Comparison of ENCODE assay signal across 19 cellular contexts in genomic region chr3:72665103-72665502, GRCh38.
DNase-seq lines count a peak whose midpoint lies in the region; ATAC-seq, FAIRE-seq and TF ChIP-seq lines count a peak whose summit lies in the region.
"Had no signal": no experiment of that assay in that cellular context is flagged by ENCODE, and none has a peak within 500 bp of the region (broad histone marks: within the 10 kb centered on the region; RNA-seq: fewer than 3 reads in every experiment).

No MANE protein-coding gene starts in this region.

- no peak for TF ChIP-seq EP300 in K562 (IDR thresholded peaks at IDR 0.05; ENCODE audit: low read length)

- DNase-seq in NCI-H82 (lab: John Stamatoyannopoulos, UW) (peak; percentile 31), NCI-H82 treated with DMSO at 0.1 percent for 48 hours (lab: John Stamatoyannopoulos, UW; ENCODE audit: unreplicated experiment) (no peak), K562 (ENCODE audit: extremely low read depth in 1 of 4, low spot score in 3 of 4) (no peak), neuronal stem cell (ENCODE audit: low spot score) (no peak), SHP77 treated with DMSO at 0.1 percent for 48 hours (lab: John Stamatoyannopoulos, UW) (no peak)
- DNase-seq in activated T-cell treated with anti-CD3 and anti-CD28 coated beads, Interleukin-2, amount 50 U/mL, for 24 hours: no peak
- DNase-seq: ACHN; Calu3; CD4-positive, alpha-beta T cell; DMS153; DMS79 treated with DMSO at 0.1 percent for 48 hours; EL; H7 had no signal

- TF ChIP-seq POLR2A in K562 (conservative IDR thresholded peaks at IDR 0.05): no peak

- no peaks in the 10 kb centered on the region for H4K20me1 ChIP-seq in K562 (replicated peaks; ENCODE audit: control insufficient read depth, insufficient read depth, low read length)

- H3K27me3 Mint-ChIP-seq in activated T-cell treated with anti-CD3 and anti-CD28 coated beads, Interleukin-2, amount 50 U/mL, for 24 hours: no peaks in the 10 kb centered on the region
- H3K27me3 Mint-ChIP-seq: CD4-positive, alpha-beta T cell had no signal

- no peaks in the 10 kb centered on the region for H3K79me2 ChIP-seq in K562 (ENCODE audit: control insufficient read depth, insufficient read depth, low read length)

- no peak overlapping the region for H3K4me3 ChIP-seq in K562
- no peak overlapping the region for H3K4me3 ChIP-seq in neuronal stem cell (ENCODE audit: low read length in 2 of 2)
- H3K4me3 ChIP-seq: GM23338 had no signal

- H2BK120ac ChIP-seq in neuronal stem cell (ENCODE audit: low read depth, low read length): no peak overlapping the region

- H2AFZ ChIP-seq in K562 (ENCODE audit: low read depth, low read length): no peak overlapping the region
- no peak overlapping the region for H2AFZ ChIP-seq in neuronal stem cell (ENCODE audit: low read length)

- FAIRE-seq in K562 (lab: Jason Lieb, UNC): no peak
- FAIRE-seq: G401.6, GM12891 had no signal

- no peak overlapping the region for H3K4ac ChIP-seq in neuronal stem cell (ENCODE audit: low read length)

- no peak for TF ChIP-seq CTCF in K562 (IDR thresholded peaks at IDR 0.05 in 2 of 3, conservative IDR thresholded peaks at IDR 0.05 in 1 of 3; ENCODE audit: insufficient read depth in 2 of 3, low read depth in 1 of 3, low read length in 3 of 3)

- ATAC-seq in K562: no peak
- no peak for ATAC-seq in GM21515 (IDR thresholded peaks at IDR 0.05; ENCODE audit: unreplicated experiment)

- CTCF ChIA-PET in K562 (lab: Yijun Ruan, JAX; ENCODE audit: low intra/inter-chr PET ratio): no interaction called here

- H4K8ac ChIP-seq in neuronal stem cell (ENCODE audit: low read depth, low read length): no peak overlapping the region

- H3K9me3 ChIP-seq in K562 (replicated peaks; ENCODE audit: control insufficient read depth, insufficient read depth, low read depth, low read length) (no peaks in the 10 kb centered on the region), neuronal stem cell (replicated peaks in 1 of 2; ENCODE audit: control insufficient read depth in 2 of 2, insufficient read depth in 1 of 2, low read depth in 1 of 2, low read length in 2 of 2) (no peaks in the 10 kb centered on the region)

- intact Hi-C loops in K562 (cut with micrococcal nuclease): no loop called here

- H2BK5ac ChIP-seq in neuronal stem cell (ENCODE audit: low read length): peak overlapping the region; percentile 11

- no peak overlapping the region for H3K14ac ChIP-seq in neuronal stem cell (ENCODE audit: low read length)

- POLR2A ChIA-PET in K562 (lab: Yijun Ruan, JAX): interaction anchor here (0.8 kb wide), 1 partner anchor 10 kb away, joined by 3 read pairs; no protein-coding TSS in a partner anchor

- no peak overlapping the region for H2BK15ac ChIP-seq in neuronal stem cell (ENCODE audit: low read length)

- no peaks in the 10 kb centered on the region for H3K9me1 ChIP-seq in K562 (ENCODE audit: control insufficient read depth, insufficient read depth, low read length)

- in situ Hi-C loops in K562 (cut with MboI): loop anchor here (5.0 kb wide), 1 partner anchor 157 kb away; no protein-coding TSS in a partner anchor

- no peaks in the 10 kb centered on the region for H3K9me3 Mint-ChIP-seq in activated T-cell treated with anti-CD3 and anti-CD28 coated beads, Interleukin-2, amount 50 U/mL, for 24 hours
- H3K9me3 Mint-ChIP-seq: CD4-positive, alpha-beta T cell had no signal

- H3K36me3 Mint-ChIP-seq in activated T-cell treated with anti-CD3 and anti-CD28 coated beads, Interleukin-2, amount 50 U/mL, for 24 hours (ENCODE audit: low read depth): no peaks in the 10 kb centered on the region

- no peak overlapping the region for H3K4me2 ChIP-seq in K562 (ENCODE audit: insufficient read depth, low read length)
- no peak overlapping the region for H3K4me2 ChIP-seq in neuronal stem cell (ENCODE audit: insufficient read depth, low read length, poor library complexity, severe bottlenecking)
- H3K4me2 ChIP-seq: GM23338 had no signal

- H3K4me3 Mint-ChIP-seq in activated T-cell treated with anti-CD3 and anti-CD28 coated beads, Interleukin-2, amount 50 U/mL, for 24 hours: no peak overlapping the region
- H3K4me3 Mint-ChIP-seq: B cell; CD4-positive, alpha-beta T cell; GM23338 had no signal

- WGBS in K562 (ENCODE audit: insufficient coverage, low coverage, missing lambda C conversion rate): 57% methylated on average over 2 of the region's 4 CpGs
- no CpG with 5 or more reads among the region's 4 CpGs for WGBS in neuronal stem cell (ENCODE audit: extremely low coverage in 2 of 2, insufficient read length in 2 of 2, insufficient replicate concordance in 1 of 2), 2 donors

- no peak overlapping the region for H2AK5ac ChIP-seq in neuronal stem cell (ENCODE audit: low read depth, low read length)

- no peak overlapping the region for H4K91ac ChIP-seq in neuronal stem cell (ENCODE audit: low read depth, low read length, poor library complexity)

- H3K4me1 Mint-ChIP-seq in activated T-cell treated with anti-CD3 and anti-CD28 coated beads, Interleukin-2, amount 50 U/mL, for 24 hours (ENCODE audit: low read depth): peaks cover 4% of the 10 kb centered on the region
- H3K4me1 Mint-ChIP-seq: B cell had no signal

- H2BK12ac ChIP-seq in neuronal stem cell (ENCODE audit: low read length): no peak overlapping the region

- H3K27me3 ChIP-seq in K562 (ENCODE audit: control insufficient read depth in 2 of 2, insufficient read depth in 2 of 2, low read length in 2 of 2): no peaks in the 10 kb centered on the region
- no peaks in the 10 kb centered on the region for H3K27me3 ChIP-seq in neuronal stem cell (ENCODE audit: control insufficient read depth in 3 of 3, insufficient read depth in 3 of 3, low read depth in 1 of 3, low read length in 3 of 3)

- H3K4me1 ChIP-seq in K562 (replicated peaks in 1 of 2; ENCODE audit: control insufficient read depth in 2 of 2, insufficient read depth in 2 of 2, low read length in 2 of 2) (no peaks in the 10 kb centered on the region), neuronal stem cell (ENCODE audit: control insufficient read depth in 2 of 2, insufficient read depth in 1 of 2, low read depth in 1 of 2, low read length in 2 of 2) (peaks cover 0 to 3% of the 10 kb centered on the region in 2 donors)

- no peak overlapping the region for H3K9ac ChIP-seq in K562 (ENCODE audit: insufficient read depth in 1 of 2, low read depth in 2 of 2, low read length in 2 of 2)
- no peak overlapping the region for H3K9ac ChIP-seq in neuronal stem cell (ENCODE audit: low read depth, low read length, poor library complexity)

- no peak overlapping the region for H3K18ac ChIP-seq in neuronal stem cell (ENCODE audit: low read length)

- H3K27ac ChIP-seq in K562 (ENCODE audit: extremely low read depth, low read depth, low read length): no peak overlapping the region
- no peak overlapping the region for H3K27ac ChIP-seq in neuronal stem cell (replicated peaks; ENCODE audit: low read length)
- H3K27ac ChIP-seq: HL-60 had no signal

- H3K23ac ChIP-seq in neuronal stem cell (ENCODE audit: low read depth, low read length, poor library complexity): no peak overlapping the region

- no peak overlapping the region for H3K27ac Mint-ChIP-seq in activated T-cell treated with anti-CD3 and anti-CD28 coated beads, Interleukin-2, amount 50 U/mL, for 24 hours
- H3K27ac Mint-ChIP-seq: B cell; CD4-positive, alpha-beta T cell; GM23338 had no signal

- no peak for TF ChIP-seq RAD21 in K562 (CRISPR knock-in tag; conservative IDR thresholded peaks at IDR 0.05 in 1 of 2, IDR thresholded peaks at IDR 0.05 in 1 of 2)

- no peaks in the 10 kb centered on the region for H3K36me3 ChIP-seq in K562 (ENCODE audit: control insufficient read depth, insufficient read depth, low read length)
- H3K36me3 ChIP-seq in neuronal stem cell (replicated peaks in 1 of 2; ENCODE audit: control insufficient read depth in 2 of 2, insufficient read depth in 2 of 2, low read length in 2 of 2): no peaks in the 10 kb centered on the region

- no peaks in the 10 kb centered on the region for H3K79me1 ChIP-seq in neuronal stem cell (ENCODE audit: low read depth, low read length)

- BruUV-seq in K562 (replicated peaks; lab: Mats Ljungman, UMichigan): no TSS peak

TF ChIP-seq in K562, 482 proteins besides CTCF, POLR2A, EP300 and RAD21:
- TF ChIP-seq ZNF24 (IDR thresholded peaks at IDR 0.05): no peak
- peak; percentile 61 for TF ChIP-seq RBM25 (IDR thresholded peaks at IDR 0.05; ENCODE audit: low read depth, low read length, severe bottlenecking)
